In the genomic region with DNA sequence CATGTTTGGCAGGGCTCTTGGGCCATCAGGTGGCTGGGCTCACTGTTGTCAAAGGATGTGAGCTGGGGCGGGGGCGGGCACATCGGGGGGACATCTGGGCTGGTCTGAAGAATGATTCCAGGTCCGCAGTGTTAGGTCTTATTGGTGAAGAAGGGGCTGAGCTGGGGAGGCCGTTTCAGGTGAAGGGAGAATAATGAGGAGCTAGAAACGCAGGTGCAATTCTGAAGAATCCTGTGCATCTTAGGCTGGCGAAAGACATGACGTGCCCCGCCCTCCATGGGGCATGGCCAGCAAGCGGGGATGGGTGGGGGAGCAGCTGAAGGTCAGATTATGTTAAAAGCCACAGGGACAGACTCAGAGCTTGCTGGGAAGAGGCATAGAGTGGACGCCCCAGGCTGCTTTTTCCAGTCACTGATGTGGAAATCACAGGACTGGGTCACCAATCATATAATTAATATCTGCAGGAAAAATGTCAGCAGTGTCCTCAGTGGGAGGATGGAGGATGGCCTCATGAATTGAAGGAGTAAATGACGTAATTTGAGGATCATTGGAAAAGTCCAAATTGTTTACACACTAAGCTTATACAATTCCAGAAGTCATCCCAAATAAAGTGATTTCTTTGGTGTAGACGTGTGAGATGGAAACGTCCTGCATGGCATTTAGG, we compare ENCODE assay signal across 25 cellular contexts.
DNase-seq lines count a peak whose midpoint lies in the region; ATAC-seq, FAIRE-seq and TF ChIP-seq lines count a peak whose summit lies in the region.
"Had no signal": no experiment of that assay in that cellular context is flagged by ENCODE, and none has a peak within 500 bp of the region (broad histone marks: within the 10 kb centered on the region; RNA-seq: fewer than 3 reads in every experiment).

No MANE protein-coding gene starts in this region.

- H3K4me2 ChIP-seq in HepG2 (ENCODE audit: low read depth, low read length) (no peak overlapping the region), trophoblast cell (ENCODE audit: low read length) (no peak overlapping the region)

- no peak overlapping the region for H4K12ac ChIP-seq in trophoblast cell (ENCODE audit: low read depth, low read length)

- POLR2A ChIA-PET in HepG2 (lab: Yijun Ruan, JAX) = no interaction called here
- POLR2A ChIA-PET in activated CD4-positive, alpha-beta T cell treated with anti-CD3 and anti-CD28 coated beads for 36 hours (lab: Charles Lee) = no interaction called here

- H4K91ac ChIP-seq in trophoblast cell (ENCODE audit: low read depth, low read length) = no peak overlapping the region

- H3K9me3 Mint-ChIP-seq in endodermal cell = peaks cover 16% of the 10 kb centered on the region
- no peaks in the 10 kb centered on the region for H3K9me3 Mint-ChIP-seq in activated CD4-positive, alpha-beta T cell treated with anti-CD3 and anti-CD28 coated beads for 36 hours (ENCODE audit: low read depth)
- H3K9me3 Mint-ChIP-seq: CD8-positive, alpha-beta T cell had no signal

- H2AFZ ChIP-seq in HepG2 (ENCODE audit: low read length) (no peak overlapping the region), trophoblast cell (ENCODE audit: insufficient read depth, low read length, poor library complexity) (no peak overlapping the region)

- H3K14ac ChIP-seq in trophoblast cell (ENCODE audit: low read length) = no peak overlapping the region

- no peak overlapping the region for H3K9ac ChIP-seq in HepG2 (ENCODE audit: insufficient read depth, low read depth, low read length)
- H3K9ac ChIP-seq in endodermal cell (ENCODE audit: extremely low read depth, low read length, poor library complexity, severe bottlenecking) = no peak overlapping the region
- H3K9ac ChIP-seq in trophoblast cell (ENCODE audit: low read length) = no peak overlapping the region

- H3K4ac ChIP-seq in trophoblast cell (ENCODE audit: low read depth, low read length) = no peak overlapping the region

- H3K4me3 ChIP-seq in HepG2 (replicated peaks in 1 of 3; ENCODE audit: insufficient read depth in 1 of 3, low read depth in 2 of 3, low read length in 3 of 3) = no peak overlapping the region
- H3K4me3 ChIP-seq in right lobe of liver = no peak overlapping the region
- no peak overlapping the region for H3K4me3 ChIP-seq in endodermal cell (ENCODE audit: low read length)
- peak overlapping the region; percentile 13 for H3K4me3 ChIP-seq in trophoblast cell (ENCODE audit: low read depth, low read length)
- no peak overlapping the region for H3K4me3 ChIP-seq in vagina
- H3K4me3 ChIP-seq: GM12878, SK-N-MC had no signal

- no peak overlapping the region for H3K23ac ChIP-seq in trophoblast cell (ENCODE audit: low read length)

- no peak for TF ChIP-seq RAD21 in HepG2 (CRISPR knock-in tag; IDR thresholded peaks at IDR 0.05)

- no peak overlapping the region for H2BK12ac ChIP-seq in trophoblast cell (ENCODE audit: low read length)

- peaks cover 13% of the 10 kb centered on the region for H3K4me1 ChIP-seq in HepG2 (ENCODE audit: insufficient read depth, low read length)
- no peaks in the 10 kb centered on the region for H3K4me1 ChIP-seq in right lobe of liver
- H3K4me1 ChIP-seq in endodermal cell (ENCODE audit: control insufficient read depth, insufficient read depth, low read length) = no peaks in the 10 kb centered on the region
- H3K4me1 ChIP-seq in trophoblast cell (ENCODE audit: control insufficient read depth in 1 of 2, insufficient read depth in 2 of 2, low read length in 2 of 2) = no peaks in the 10 kb centered on the region
- no peaks in the 10 kb centered on the region for H3K4me1 ChIP-seq in vagina
- H3K4me1 ChIP-seq in foreskin keratinocyte = no peaks in the 10 kb centered on the region
- H3K4me1 ChIP-seq: Caco-2 had no signal

- no peaks in the 10 kb centered on the region for H3K4me1 Mint-ChIP-seq in endodermal cell
- H3K4me1 Mint-ChIP-seq in activated CD4-positive, alpha-beta T cell treated with anti-CD3 and anti-CD28 coated beads for 36 hours = no peaks in the 10 kb centered on the region
- H3K4me1 Mint-ChIP-seq: B cell had no signal

- H3K36me3 Mint-ChIP-seq in endodermal cell (ENCODE audit: low read depth) = peaks cover 4% of the 10 kb centered on the region
- no peaks in the 10 kb centered on the region for H3K36me3 Mint-ChIP-seq in activated CD4-positive, alpha-beta T cell treated with anti-CD3 and anti-CD28 coated beads for 36 hours (ENCODE audit: low read depth)
- H3K36me3 Mint-ChIP-seq: CD8-positive, alpha-beta T cell had no signal

- ATAC-seq in HepG2 (no peak), right lobe of liver (no peak), foreskin keratinocyte (no peak)
- no peak for ATAC-seq in activated CD4-positive, alpha-beta T cell treated with anti-CD3 and anti-CD28 coated beads for 36 hours
- ATAC-seq: CD8-positive, alpha-beta T cell; GM12878 had no signal

- H4K8ac ChIP-seq in trophoblast cell (ENCODE audit: low read depth, low read length) = no peak overlapping the region

- no peak overlapping the region for H2AK5ac ChIP-seq in trophoblast cell (ENCODE audit: low read length)

- intact Hi-C loops in HepG2 (cut with micrococcal nuclease; ENCODE audit: unreplicated experiment) (no loop called here), right lobe of liver (cut with DNase I) (no loop called here), vagina (cut with DNase I) (no loop called here)
- intact Hi-C loops in activated CD4-positive, alpha-beta T cell treated with anti-CD3 and anti-CD28 coated beads for 36 hours (cut with DNase I, micrococcal nuclease) = no loop called here

- H3K4me3 Mint-ChIP-seq in endodermal cell = no peak overlapping the region
- H3K4me3 Mint-ChIP-seq in activated CD4-positive, alpha-beta T cell treated with anti-CD3 and anti-CD28 coated beads for 36 hours = no peak overlapping the region
- H3K4me3 Mint-ChIP-seq: B cell; CD8-positive, alpha-beta T cell had no signal

- TF ChIP-seq EP300 in HepG2 (IDR thresholded peaks at IDR 0.05; ENCODE audit: low read depth in 2 of 2, low read length in 2 of 2) (no peak), HepG2 (CRISPR knock-in tag; IDR thresholded peaks at IDR 0.05; ENCODE audit: borderline replicate concordance) (no peak)

- H3K9me3 ChIP-seq in HepG2 (ENCODE audit: low read length) (no peaks in the 10 kb centered on the region), right lobe of liver (no peaks in the 10 kb centered on the region), endodermal cell (ENCODE audit: control insufficient read depth, low read length) (no peaks in the 10 kb centered on the region), trophoblast cell (ENCODE audit: insufficient read depth, low read depth, low read length) (peaks cover 5% of the 10 kb centered on the region), vagina (no peaks in the 10 kb centered on the region)
- H3K9me3 ChIP-seq: Caco-2 had no signal

- H3K79me1 ChIP-seq in trophoblast cell (ENCODE audit: low read length) = no peaks in the 10 kb centered on the region

- H3K27me3 ChIP-seq in HepG2 (ENCODE audit: control insufficient read depth in 1 of 2, insufficient read depth in 2 of 2, low read length in 2 of 2) (peaks cover 2 to 33% of the 10 kb centered on the region in 2 experiments; a peak in 4 of 5 replicates), right lobe of liver (no peaks in the 10 kb centered on the region), endodermal cell (ENCODE audit: control insufficient read depth, insufficient read depth, low read length, poor library complexity, severe bottlenecking) (no peaks in the 10 kb centered on the region), trophoblast cell (ENCODE audit: insufficient read depth, low read length) (no peaks in the 10 kb centered on the region), vagina (no peaks in the 10 kb centered on the region), foreskin keratinocyte (no peaks in the 10 kb centered on the region)

- no peak overlapping the region for H3K18ac ChIP-seq in trophoblast cell (ENCODE audit: low read length)

- no peak for TF ChIP-seq CTCF in HepG2 (CRISPR knock-in tag; IDR thresholded peaks at IDR 0.05)
- no peak for TF ChIP-seq CTCF in right lobe of liver (IDR thresholded peaks at IDR 0.05)
- no peak for TF ChIP-seq CTCF in endodermal cell (conservative IDR thresholded peaks at IDR 0.05)
- no peak for TF ChIP-seq CTCF in vagina (IDR thresholded peaks at IDR 0.05)
- no peak for TF ChIP-seq CTCF in foreskin keratinocyte (conservative IDR thresholded peaks at IDR 0.05)

- H2BK120ac ChIP-seq in trophoblast cell (ENCODE audit: insufficient read depth, low read length, poor library complexity) = no peak overlapping the region

- no peak overlapping the region for H3K27ac Mint-ChIP-seq in endodermal cell
- no peak overlapping the region for H3K27ac Mint-ChIP-seq in activated CD4-positive, alpha-beta T cell treated with anti-CD3 and anti-CD28 coated beads for 36 hours
- H3K27ac Mint-ChIP-seq: B cell; CD8-positive, alpha-beta T cell had no signal

- no peak overlapping the region for H3K27ac ChIP-seq in HepG2 (ENCODE audit: extremely low read length, insufficient read depth, low read length)
- H3K27ac ChIP-seq in right lobe of liver = no peak overlapping the region
- no peak overlapping the region for H3K27ac ChIP-seq in endodermal cell (ENCODE audit: low read depth, low read length)
- no peak overlapping the region for H3K27ac ChIP-seq in trophoblast cell (ENCODE audit: low read depth, low read length)
- H3K27ac ChIP-seq in vagina = no peak overlapping the region
- H3K27ac ChIP-seq in foreskin keratinocyte = no peak overlapping the region
- H3K27ac ChIP-seq: C4-2B, HL-60, SK-N-MC had no signal

- H3K27me3 Mint-ChIP-seq in endodermal cell (ENCODE audit: insufficient read depth) = peaks cover 13% of the 10 kb centered on the region
- H3K27me3 Mint-ChIP-seq in activated CD4-positive, alpha-beta T cell treated with anti-CD3 and anti-CD28 coated beads for 36 hours = peaks cover 4% of the 10 kb centered on the region
- H3K27me3 Mint-ChIP-seq: B cell had no signal

- H4K20me1 ChIP-seq in HepG2 (ENCODE audit: insufficient read depth, low read length) = no peaks in the 10 kb centered on the region

- CTCF ChIA-PET in HepG2 (lab: Yijun Ruan, JAX; ENCODE audit: low intra/inter-chr PET ratio, low total read pairs) = no interaction called here
- CTCF ChIA-PET in activated CD4-positive, alpha-beta T cell treated with anti-CD3 and anti-CD28 coated beads for 36 hours (lab: Charles Lee) = interaction anchor here (1.2 kb wide), 1 partner anchor 172 kb away, joined by 3 read pairs; no protein-coding TSS in a partner anchor

- no peaks in the 10 kb centered on the region for H3K36me3 ChIP-seq in HepG2 (replicated peaks in 1 of 2; ENCODE audit: control insufficient read depth in 1 of 2, insufficient read depth in 2 of 2, low read length in 2 of 2)
- no peaks in the 10 kb centered on the region for H3K36me3 ChIP-seq in right lobe of liver
- no peaks in the 10 kb centered on the region for H3K36me3 ChIP-seq in endodermal cell (ENCODE audit: control insufficient read depth, insufficient read depth, low read length)
- no peaks in the 10 kb centered on the region for H3K36me3 ChIP-seq in trophoblast cell (ENCODE audit: control insufficient read depth in 1 of 2, insufficient read depth in 2 of 2, low read length in 2 of 2)
- no peaks in the 10 kb centered on the region for H3K36me3 ChIP-seq in vagina

- no TSS peak for BruUV-seq in HepG2 (replicated peaks; lab: Mats Ljungman, UMichigan)

- H2BK5ac ChIP-seq in trophoblast cell (ENCODE audit: low read depth, low read length, poor library complexity) = no peak overlapping the region

- TF ChIP-seq POLR2A in HepG2 (IDR thresholded peaks at IDR 0.05; ENCODE audit: insufficient read depth in 1 of 2, low read depth in 2 of 2, low read length in 2 of 2) (no peak), right lobe of liver (IDR thresholded peaks at IDR 0.05) (no peak), vagina (IDR thresholded peaks at IDR 0.05) (no peak)

- DNase-seq in HepG2 (ENCODE audit: low spot score) (no peak), right lobe of liver (no peak), endodermal cell (peak; percentile 28), trophoblast cell (no peak), vagina (ENCODE audit: extremely low spot score in 2 of 2) (peak; percentile 69 to 72), foreskin keratinocyte (no peak)
- DNase-seq in activated CD4-positive, alpha-beta T cell treated with anti-CD3 and anti-CD28 coated beads for 36 hours = no peak
- DNase-seq: DMS79, EL, GDM1, NCI-H1048, NCI-H1417, NCI-H1694, NCI-H2081, NCI-H2227 treated with DMSO at 0.1 percent for 48 hours, NCI-H526 treated with DMSO at 0.1 percent for 48 hours, SIG-M5 had no signal

- no peak for FAIRE-seq in HepG2 (lab: Jason Lieb, UNC)
- FAIRE-seq: GM12878, H1 had no signal

- in situ Hi-C loops in HepG2 (cut with HindIII; ENCODE audit: extremely low pct_ligation_motif_present, low pct_unique_long_range_greater_than_20kb) = no loop called here

- H3K79me2 ChIP-seq in HepG2 (ENCODE audit: insufficient read depth, low read length) = no peaks in the 10 kb centered on the region
- no peaks in the 10 kb centered on the region for H3K79me2 ChIP-seq in trophoblast cell (ENCODE audit: control insufficient read depth, insufficient read depth, low read length, poor library complexity)

- 22% methylated on average over 14 of the region's 14 CpGs for WGBS in HepG2 (ENCODE audit: low lambda C conversion rate)
- WGBS in right lobe of liver (ENCODE audit: insufficient coverage, low coverage, low lambda C conversion rate, missing lambda C conversion rate) = 74% methylated on average over 7 of the region's 14 CpGs
- 89 to 95% methylated on average over 9 to 14 of the region's 14 CpGs for WGBS in endodermal cell (ENCODE audit: insufficient coverage in 1 of 2, insufficient read length in 1 of 2), 2 experiments
- no CpG with 5 or more reads among the region's 14 CpGs for WGBS in trophoblast cell (ENCODE audit: extremely low coverage, insufficient coverage, insufficient read length)

Comparison
In these comparisons a context has a peak if more than half of its experiments do, and no peak if none do; other contexts are left out.
1. DNase-seq: peak in endodermal cell (single experiment) and vagina (2 of 2); none in HepG2 (single experiment), right lobe of liver (0 of 3), trophoblast cell (0 of 2), foreskin keratinocyte (0 of 2) and activated CD4-positive, alpha-beta T cell treated with anti-CD3 and anti-CD28 coated beads for 36 hours (single experiment).